1 cellular context compared by ENCODE assay signal in the genomic region with DNA sequence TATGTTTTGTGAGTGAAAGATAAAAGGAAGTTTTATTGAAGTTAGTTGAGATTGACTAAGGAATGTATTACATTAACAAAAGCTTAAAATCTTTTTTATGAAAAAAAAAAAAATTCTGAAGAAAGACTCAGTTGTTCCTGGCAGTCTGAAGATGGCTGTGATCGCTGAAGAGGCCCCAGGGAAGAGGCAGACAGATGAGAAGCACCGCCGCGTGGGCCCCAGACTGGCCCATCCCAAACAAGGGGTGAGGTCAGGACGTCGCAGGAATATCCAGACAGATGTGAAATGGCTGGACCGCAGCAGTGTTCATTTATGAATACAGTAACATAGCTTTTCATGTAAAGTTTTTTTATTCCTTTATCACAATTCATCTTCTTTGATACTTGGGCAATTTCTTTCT.
TF ChIP-seq lines count a peak whose summit lies in the region.

No MANE protein-coding gene starts in this region.

TF ChIP-seq in A549, 52 proteins besides CTCF, POLR2A, EP300 and RAD21 (continued from another document):
- TF ChIP-seq, protein P1, sequence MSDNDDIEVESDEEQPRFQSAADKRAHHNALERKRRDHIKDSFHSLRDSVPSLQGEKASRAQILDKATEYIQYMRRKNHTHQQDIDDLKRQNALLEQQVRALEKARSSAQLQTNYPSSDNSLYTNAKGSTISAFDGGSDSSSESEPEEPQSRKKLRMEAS (IDR thresholded peaks at IDR 0.05): no peak
- TF ChIP-seq MAFK (IDR thresholded peaks at IDR 0.05; ENCODE audit: partially characterized antibody) (no peak), ZC3H11A (IDR thresholded peaks at IDR 0.05) (no peak), PHF8 (IDR thresholded peaks at IDR 0.05; ENCODE audit: borderline replicate concordance, low read depth) (no peak)
